Comparison of ENCODE assay signal across 26 cellular contexts in the genomic region with DNA sequence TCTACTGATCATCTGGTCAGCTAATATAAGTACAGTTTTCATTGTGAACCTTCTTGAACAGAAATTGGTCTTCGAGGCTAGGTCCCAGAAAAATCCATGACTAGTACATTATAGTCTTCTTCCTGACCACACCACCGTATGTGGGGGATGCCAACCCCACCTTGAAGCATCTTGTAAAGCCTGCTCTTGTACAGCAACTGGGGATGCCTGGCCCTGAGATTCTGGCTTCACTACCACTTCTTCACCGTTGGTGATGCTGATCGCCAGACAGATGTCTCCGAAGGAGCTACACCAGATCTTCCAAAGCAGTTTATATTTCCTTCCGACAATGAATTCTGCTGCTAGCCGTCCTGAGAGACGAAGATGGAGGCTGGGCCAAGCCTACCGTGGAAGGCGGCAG.
DNase-seq lines count a peak whose midpoint lies in the region; ATAC-seq, FAIRE-seq and TF ChIP-seq lines count a peak whose summit lies in the region.
"Had no signal": no experiment of that assay in that cellular context is flagged by ENCODE, and none has a peak within 500 bp of the region (broad histone marks: within the 10 kb centered on the region; RNA-seq: fewer than 3 reads in every experiment).

No MANE protein-coding gene starts in this region.

- peak; percentile 63 for ATAC-seq in K562
- ATAC-seq: A549, GM12878 had no signal

- H3K9ac ChIP-seq in K562 (ENCODE audit: insufficient read depth in 1 of 2, low read depth in 2 of 2, low read length in 2 of 2), result peak overlapping the region; percentile 75 to 90
- H3K9ac ChIP-seq in colonic mucosa (ENCODE audit: low read depth in 2 of 2, low read length in 2 of 2), result no peak overlapping the region
- no peak overlapping the region for H3K9ac ChIP-seq in mesendoderm (ENCODE audit: low read length)
- H3K9ac ChIP-seq: BLaER1 had no signal

- peaks cover 4% of the 10 kb centered on the region for H3K36me3 Mint-ChIP-seq in mesothelial cell of epicardium
- H3K36me3 Mint-ChIP-seq: CD14-positive monocyte; CD4-positive, alpha-beta memory T cell; CD4-positive, CD25-positive, alpha-beta regulatory T cell; CD8-positive, alpha-beta memory T cell had no signal

- H2AFZ ChIP-seq in K562 (ENCODE audit: low read depth, low read length), result peak overlapping the region; percentile 87

- H3K4ac ChIP-seq in mesendoderm (ENCODE audit: low read depth, low read length), result no peak overlapping the region

- H4K20me1 ChIP-seq in K562 (replicated peaks; ENCODE audit: control insufficient read depth, insufficient read depth, low read length), result no peaks in the 10 kb centered on the region
- H4K20me1 ChIP-seq: BLaER1 had no signal

- H3K9me1 ChIP-seq in K562 (ENCODE audit: control insufficient read depth, insufficient read depth, low read length), result no peaks in the 10 kb centered on the region

- no peak for FAIRE-seq in K562 (lab: Jason Lieb, UNC)
- FAIRE-seq: A549, GM12878, GM12892, GM18507 had no signal

- DNase-seq in AG09309 (ENCODE audit: low read depth) (no peak), K562 (ENCODE audit: extremely low read depth in 1 of 4, low spot score in 3 of 4) (peak in 1 of 4 experiments; percentile 4), mesothelial cell of epicardium (ENCODE audit: low spot score in 2 of 2, unreplicated experiment in 2 of 2) (no peak), colonic mucosa (no peak), mesendoderm (no peak), caudate nucleus (lab: John Stamatoyannopoulos, UW) (no peak)
- DNase-seq: BE2C; C1 segment of cervical spinal cord; CD4-positive, alpha-beta memory T cell; CD4-positive, CD25-positive, alpha-beta regulatory T cell; CD8-positive, alpha-beta memory T cell; COR-L47; DMS 273 treated with DMSO at 0.1 percent for 48 hours; DMS153; DMS53; DMS79; DND-41; EL; GDM1 had no signal

- peaks cover 52% of the 10 kb centered on the region for H3K4me1 Mint-ChIP-seq in mesothelial cell of epicardium
- H3K4me1 Mint-ChIP-seq: CD4-positive, alpha-beta memory T cell; CD4-positive, CD25-positive, alpha-beta regulatory T cell; CD8-positive, alpha-beta memory T cell had no signal

- H3K56ac ChIP-seq in mesendoderm (ENCODE audit: low read length), result no peak overlapping the region

- POLR2A ChIA-PET in K562 (lab: Yijun Ruan, JAX), result interaction anchor here (1.0 kb wide), 1 partner anchor 32 kb away, joined by 3 read pairs; no protein-coding TSS in a partner anchor

- no peak for TF ChIP-seq POLR2A in K562 (conservative IDR thresholded peaks at IDR 0.05)

- 29% methylated on average over 10 of the region's 10 CpGs for WGBS in K562 (ENCODE audit: insufficient coverage, low coverage, missing lambda C conversion rate)
- no CpG with 5 or more reads among the region's 10 CpGs for WGBS in mesendoderm (ENCODE audit: extremely low coverage, insufficient coverage, low lambda C conversion rate)

- CTCF ChIA-PET in K562 (lab: Yijun Ruan, JAX; ENCODE audit: low intra/inter-chr PET ratio), result no interaction called here

- TF ChIP-seq EP300 in K562 (IDR thresholded peaks at IDR 0.05; ENCODE audit: low read length), result no peak

- no peak overlapping the region for H3K23ac ChIP-seq in mesendoderm (ENCODE audit: low read length)

- no peak overlapping the region for H3K18ac ChIP-seq in mesendoderm (ENCODE audit: low read length)

- peaks cover 24% of the 10 kb centered on the region for H3K79me2 ChIP-seq in K562 (ENCODE audit: control insufficient read depth, insufficient read depth, low read length)
- H3K79me2 ChIP-seq in mesendoderm (ENCODE audit: control insufficient read depth, insufficient read depth, low read length), result no peaks in the 10 kb centered on the region

- H3K79me1 ChIP-seq in mesendoderm (ENCODE audit: low read length), result no peaks in the 10 kb centered on the region

- no peaks in the 10 kb centered on the region for H3K36me3 ChIP-seq in K562 (ENCODE audit: control insufficient read depth, insufficient read depth, low read length)
- H3K36me3 ChIP-seq in colonic mucosa, result no peaks in the 10 kb centered on the region
- H3K36me3 ChIP-seq in mesendoderm (ENCODE audit: control insufficient read depth, insufficient read depth, low read length), result no peaks in the 10 kb centered on the region
- H3K36me3 ChIP-seq: BE2C, BLaER1 had no signal

- no peak overlapping the region for H4K5ac ChIP-seq in mesendoderm (ENCODE audit: low read length)

- H3K27me3 ChIP-seq in K562 (ENCODE audit: control insufficient read depth in 2 of 2, insufficient read depth in 2 of 2, low read length in 2 of 2) (no peaks in the 10 kb centered on the region; a peak in 1 of 5 replicates), colonic mucosa (no peaks in the 10 kb centered on the region), mesendoderm (ENCODE audit: insufficient read depth, low read length, poor library complexity) (no peaks in the 10 kb centered on the region)
- H3K27me3 ChIP-seq: BE2C, BLaER1 had no signal

- TF ChIP-seq CTCF in AG09309 (IDR thresholded peaks at IDR 0.05; ENCODE audit: control insufficient read depth, insufficient read depth, low read depth, low read length, missing control alignments), result no peak
- no peak for TF ChIP-seq CTCF in K562 (IDR thresholded peaks at IDR 0.05 in 2 of 3, conservative IDR thresholded peaks at IDR 0.05 in 1 of 3; ENCODE audit: insufficient read depth in 2 of 3, low read depth in 1 of 3, low read length in 3 of 3)
- TF ChIP-seq CTCF in mesothelial cell of epicardium (IDR thresholded peaks at IDR 0.05; ENCODE audit: unreplicated experiment), result no peak
- TF ChIP-seq CTCF in colonic mucosa (IDR thresholded peaks at IDR 0.05), result no peak

- no peak overlapping the region for H2BK5ac ChIP-seq in mesendoderm (ENCODE audit: low read length)

- H3K27ac ChIP-seq in K562 (ENCODE audit: extremely low read depth, low read depth, low read length) (peak overlapping the region; percentile 68), colonic mucosa (no peak overlapping the region), mesendoderm (ENCODE audit: low read depth, low read length) (no peak overlapping the region), caudate nucleus (ENCODE audit: low read depth, low read length) (no peak overlapping the region)
- H3K27ac ChIP-seq: 22Rv1, A549, BLaER1 had no signal

- H3K27me3 Mint-ChIP-seq in mesothelial cell of epicardium (ENCODE audit: low read depth), result no peaks in the 10 kb centered on the region
- H3K27me3 Mint-ChIP-seq: CD4-positive, alpha-beta memory T cell had no signal

- no peak for TF ChIP-seq RAD21 in K562 (CRISPR knock-in tag; conservative IDR thresholded peaks at IDR 0.05 in 1 of 2, IDR thresholded peaks at IDR 0.05 in 1 of 2)

- H3K4me3 ChIP-seq in AG09309 (ENCODE audit: control insufficient read depth, low read depth, low read length), result peak overlapping the region; percentile 46
- H3K4me3 ChIP-seq in K562, result peak overlapping the region; percentile 50
- no peak overlapping the region for H3K4me3 ChIP-seq in colonic mucosa
- H3K4me3 ChIP-seq in mesendoderm (ENCODE audit: low read length), result no peak overlapping the region
- H3K4me3 ChIP-seq: A549, BLaER1, GM12878 had no signal

- no peak overlapping the region for H2AK5ac ChIP-seq in mesendoderm (ENCODE audit: low read length)

- intact Hi-C loops in K562 (cut with micrococcal nuclease), result no loop called here
- intact Hi-C loops in colonic mucosa (cut with DNase I), result no loop called here

- in situ Hi-C loops in K562 (cut with MboI), result no loop called here

- no peak overlapping the region for H3K4me3 Mint-ChIP-seq in mesothelial cell of epicardium
- H3K4me3 Mint-ChIP-seq: CD14-positive monocyte; CD4-positive, alpha-beta memory T cell; CD4-positive, CD25-positive, alpha-beta regulatory T cell; CD8-positive, alpha-beta memory T cell had no signal

- no peak overlapping the region for H2BK120ac ChIP-seq in mesendoderm (ENCODE audit: low read depth, low read length)

- H3K27ac Mint-ChIP-seq in mesothelial cell of epicardium, result peak overlapping the region; percentile 86
- H3K27ac Mint-ChIP-seq: CD14-positive monocyte; CD4-positive, alpha-beta memory T cell; CD4-positive, CD25-positive, alpha-beta regulatory T cell; CD8-positive, alpha-beta memory T cell had no signal

- peak overlapping the region; percentile 76 for H3K4me2 ChIP-seq in K562 (ENCODE audit: insufficient read depth, low read length)
- H3K4me2 ChIP-seq in mesendoderm (ENCODE audit: low read length), result no peak overlapping the region
- H3K4me2 ChIP-seq: A549, BLaER1 had no signal

- H3K9me3 ChIP-seq in K562 (replicated peaks; ENCODE audit: control insufficient read depth, insufficient read depth, low read depth, low read length) (no peaks in the 10 kb centered on the region), colonic mucosa (no peaks in the 10 kb centered on the region)
- H3K9me3 ChIP-seq: A549, BE2C had no signal

- no peak overlapping the region for H4K8ac ChIP-seq in mesendoderm (ENCODE audit: low read depth, low read length)

- peaks cover 0 to 6% of the 10 kb centered on the region in 2 experiments; a peak in 1 of 5 replicates for H3K4me1 ChIP-seq in K562 (replicated peaks in 1 of 2; ENCODE audit: control insufficient read depth in 2 of 2, insufficient read depth in 2 of 2, low read length in 2 of 2)
- H3K4me1 ChIP-seq in colonic mucosa, result no peaks in the 10 kb centered on the region
- H3K4me1 ChIP-seq in mesendoderm (ENCODE audit: control insufficient read depth, low read depth, low read length), result peaks cover 2% of the 10 kb centered on the region
- H3K4me1 ChIP-seq: BE2C, BLaER1 had no signal

- H2BK15ac ChIP-seq in mesendoderm (replicated peaks; ENCODE audit: low read depth), result no peak overlapping the region

- no TSS peak for BruUV-seq in K562 (replicated peaks; lab: Mats Ljungman, UMichigan)

- H3K9me3 Mint-ChIP-seq in mesothelial cell of epicardium, result no peaks in the 10 kb centered on the region
- H3K9me3 Mint-ChIP-seq: CD4-positive, CD25-positive, alpha-beta regulatory T cell had no signal

TF ChIP-seq in K562, 482 proteins besides CTCF, POLR2A, EP300 and RAD21 (continues in another document):
- TF ChIP-seq ZNF79 (CRISPR knock-in tag; IDR thresholded peaks at IDR 0.05; ENCODE audit: low read depth), result no peak
- TF ChIP-seq SOX6 (IDR thresholded peaks at IDR 0.05), result no peak
- no peak for TF ChIP-seq NRF1 (conservative IDR thresholded peaks at IDR 0.05 in 1 of 2, IDR thresholded peaks at IDR 0.05 in 1 of 2)
- TF ChIP-seq LCOR (CRISPR knock-in tag; IDR thresholded peaks at IDR 0.05), result no peak
- TF ChIP-seq, protein P1, sequence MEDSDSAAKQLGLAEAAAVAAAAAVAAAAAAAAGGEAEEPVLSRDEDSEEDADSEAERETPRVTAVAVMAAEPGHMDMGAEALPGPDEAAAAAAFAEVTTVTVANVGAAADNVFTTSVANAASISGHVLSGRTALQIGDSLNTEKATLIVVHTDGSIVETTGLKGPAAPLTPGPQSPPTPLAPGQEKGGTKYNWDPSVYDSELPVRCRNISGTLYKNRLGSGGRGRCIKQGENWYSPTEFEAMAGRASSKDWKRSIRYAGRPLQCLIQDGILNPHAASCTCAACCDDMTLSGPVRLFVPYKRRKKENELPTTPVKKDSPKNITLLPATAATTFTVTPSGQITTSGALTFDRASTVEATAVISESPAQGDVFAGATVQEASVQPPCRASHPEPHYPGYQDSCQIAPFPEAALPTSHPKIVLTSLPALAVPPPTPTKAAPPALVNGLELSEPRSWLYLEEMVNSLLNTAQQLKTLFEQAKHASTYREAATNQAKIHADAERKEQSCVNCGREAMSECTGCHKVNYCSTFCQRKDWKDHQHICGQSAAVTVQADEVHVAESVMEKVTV (CRISPR knock-in tag; IDR thresholded peaks at IDR 0.05), result no peak

Comparison
In these comparisons a context has a peak if more than half of its experiments do, and no peak if none do; other contexts are left out.
1. H3K4me3 ChIP-seq: peak in AG09309 (single experiment) and K562 (single experiment); none in colonic mucosa (single experiment) and mesendoderm (single experiment).
2. H3K9ac ChIP-seq: peak in K562 (2 of 2); none in colonic mucosa (0 of 2) and mesendoderm (single experiment).